ENCODE assay signal across 23 cellular contexts in genomic region chr11:112877561-112877960, GRCh38.
A peak's percentile ranks its signal among the peaks of the same experiment; 100 is the strongest.
DNase-seq lines count a peak whose midpoint lies in the region; ATAC-seq and TF ChIP-seq lines count a peak whose summit lies in the region.
"Had no signal": no experiment of that assay in that cellular context is flagged by ENCODE, and none has a peak within 500 bp of the region (broad histone marks: within the 10 kb centered on the region; RNA-seq: fewer than 3 reads in every experiment).

No MANE protein-coding gene starts in this region.

- H3K27me3 ChIP-seq in SK-N-SH (ENCODE audit: insufficient read depth), result no peaks in the 10 kb centered on the region
- H3K27me3 ChIP-seq: breast epithelium, hepatocyte, neutrophil, upper lobe of right lung had no signal

- H3K9me2 ChIP-seq in SK-N-SH, result no peaks in the 10 kb centered on the region

- no peaks in the 10 kb centered on the region for H3K36me3 Mint-ChIP-seq in activated T-helper 2 cell treated with anti-CD3 and anti-CD28 coated beads, Interferon-gamma antibody, Interleukin-2, Interleukin-4, amounts not matched to agents 10 μg/mL and 5 μg/mL and 100 μg/mL, durations not matched to agents 14 hours and 24 hours and 36 hours (ENCODE audit: low read depth)
- H3K36me3 Mint-ChIP-seq: CD8-positive, alpha-beta memory T cell had no signal

- H3K9ac ChIP-seq in SK-N-SH, result no peak overlapping the region
- H3K9ac ChIP-seq: KMS-11 had no signal

- peaks cover 0 to 25% of the 10 kb centered on the region in 2 experiments; a peak in 2 of 4 replicates for H3K4me1 ChIP-seq in SK-N-SH (ENCODE audit: control insufficient read depth in 1 of 2, insufficient read depth in 2 of 2, low read depth in 1 of 2, low read length in 1 of 2)
- H3K4me1 ChIP-seq: breast epithelium, upper lobe of right lung had no signal

- no peak overlapping the region for H3K4me3 Mint-ChIP-seq in activated T-helper 2 cell treated with anti-CD3 and anti-CD28 coated beads, Interferon-gamma antibody, Interleukin-2, Interleukin-4, amounts not matched to agents 10 μg/mL and 5 μg/mL and 100 μg/mL, durations not matched to agents 14 hours and 24 hours and 36 hours (ENCODE audit: low read depth)
- H3K4me3 Mint-ChIP-seq: activated CD4-positive, alpha-beta memory T cell treated with anti-CD3 and anti-CD28 coated beads, Interleukin-2, amount 10 ng/mL, durations not matched to agents 7 days and 5 days; B cell; CD8-positive, alpha-beta memory T cell had no signal

- CTCF ChIA-PET in SK-N-SH (lab: Yijun Ruan, JAX), result interaction anchor here (1.0 kb wide), 1 partner anchor 20 kb away, joined by 3 read pairs; no protein-coding TSS in a partner anchor

- no peaks in the 10 kb centered on the region for H3K36me3 ChIP-seq in SK-N-SH (replicated peaks in 1 of 2; ENCODE audit: control insufficient read depth in 1 of 2, insufficient read depth in 2 of 2, low read length in 1 of 2)
- H3K36me3 ChIP-seq: breast epithelium, esophagus squamous epithelium, neutrophil, upper lobe of right lung had no signal

- H3K4me2 ChIP-seq in SK-N-SH, result no peak overlapping the region
- H3K4me2 ChIP-seq: hepatocyte, KMS-11 had no signal

- H2AFZ ChIP-seq in SK-N-SH (ENCODE audit: low read depth), result no peak overlapping the region
- H2AFZ ChIP-seq: hepatocyte had no signal

- no peaks in the 10 kb centered on the region for H3K9me3 Mint-ChIP-seq in activated T-helper 2 cell treated with anti-CD3 and anti-CD28 coated beads, Interferon-gamma antibody, Interleukin-2, Interleukin-4, amounts not matched to agents 10 μg/mL and 5 μg/mL and 100 μg/mL, durations not matched to agents 14 hours and 24 hours and 36 hours
- H3K9me3 Mint-ChIP-seq: activated CD4-positive, alpha-beta memory T cell treated with anti-CD3 and anti-CD28 coated beads, Interleukin-2, amount 10 ng/mL, durations not matched to agents 7 days and 5 days; CD8-positive, alpha-beta memory T cell had no signal

- no peaks in the 10 kb centered on the region for H4K20me1 ChIP-seq in SK-N-SH (ENCODE audit: insufficient read depth)

- no peak for TF ChIP-seq CTCF in SK-N-SH (IDR thresholded peaks at IDR 0.05)

- H3F3A ChIP-seq in SK-N-SH (replicated peaks; ENCODE audit: insufficient read depth), result no peaks in the 10 kb centered on the region

- no peaks in the 10 kb centered on the region for H3K27me3 Mint-ChIP-seq in activated T-helper 2 cell treated with anti-CD3 and anti-CD28 coated beads, Interferon-gamma antibody, Interleukin-2, Interleukin-4, amounts not matched to agents 10 μg/mL and 5 μg/mL and 100 μg/mL, durations not matched to agents 14 hours and 24 hours and 36 hours (ENCODE audit: low read depth)

- H3K27ac ChIP-seq in SK-N-SH (ENCODE audit: low read depth in 2 of 2, low read length in 1 of 2) (no peak overlapping the region), angular gyrus (ENCODE audit: low read depth, low read length) (peak overlapping the region; percentile 16), substantia nigra (ENCODE audit: low read depth, low read length, poor library complexity, severe bottlenecking) (peak overlapping the region; percentile 60)
- H3K27ac ChIP-seq: breast epithelium, esophagus squamous epithelium, hepatocyte, KMS-11, neutrophil, upper lobe of right lung had no signal

- DNase-seq in SK-N-SH (peak; percentile 23), left kidney (ENCODE audit: low read depth, low spot score) (peak; percentile 70), substantia nigra (lab: John Stamatoyannopoulos, UW) (peak in 3 of 49 donors; percentile 6 to 20 (median 13)), AML-193 (lab: John Stamatoyannopoulos, UW) (no peak)
- DNase-seq in activated T-helper 2 cell treated with anti-CD3 and anti-CD28 coated beads, Interferon-gamma antibody, Interleukin-2, Interleukin-4, amounts not matched to agents 10 μg/mL and 5 μg/mL and 100 μg/mL, durations not matched to agents 14 hours and 24 hours and 36 hours (ENCODE audit: low spot score), result no peak
- DNase-seq: activated CD4-positive, alpha-beta memory T cell treated with anti-CD3 and anti-CD28 coated beads, Interleukin-2, amount 10 ng/mL, durations not matched to agents 7 days and 5 days; activated gamma-delta T cell; CD8-positive, alpha-beta memory T cell; DMS53; esophagus squamous epithelium; GDM1; islet precursor cell; NCI-H1930; NCI-H345; upper lobe of right lung had no signal

- H3K4me3 ChIP-seq in SK-N-SH (ENCODE audit: low read depth in 2 of 2, low read length in 1 of 2), result no peak overlapping the region
- H3K4me3 ChIP-seq: breast epithelium, esophagus squamous epithelium, hepatocyte, upper lobe of right lung had no signal

- H3K27ac Mint-ChIP-seq in activated T-helper 2 cell treated with anti-CD3 and anti-CD28 coated beads, Interferon-gamma antibody, Interleukin-2, Interleukin-4, amounts not matched to agents 10 μg/mL and 5 μg/mL and 100 μg/mL, durations not matched to agents 14 hours and 24 hours and 36 hours, result no peak overlapping the region
- H3K27ac Mint-ChIP-seq: activated CD4-positive, alpha-beta memory T cell treated with anti-CD3 and anti-CD28 coated beads, Interleukin-2, amount 10 ng/mL, durations not matched to agents 7 days and 5 days; B cell had no signal

- H3K79me2 ChIP-seq in SK-N-SH (ENCODE audit: insufficient read depth), result no peaks in the 10 kb centered on the region
- H3K79me2 ChIP-seq: hepatocyte had no signal

- ATAC-seq in SK-N-SH treated with all-trans-retinoic acid at 6 μM for 48 hours, result no peak
- no peak for ATAC-seq in HG02938 (IDR thresholded peaks at IDR 0.05; ENCODE audit: unreplicated experiment)
- ATAC-seq: upper lobe of right lung had no signal

- H3K9me3 ChIP-seq in SK-N-SH, result no peaks in the 10 kb centered on the region
- H3K9me3 ChIP-seq: breast epithelium, esophagus squamous epithelium, neutrophil, upper lobe of right lung had no signal

- POLR2A ChIA-PET in SK-N-SH (lab: Yijun Ruan, JAX), result no interaction called here

- WGBS in SK-N-SH (ENCODE audit: low lambda C conversion rate), result 87% methylated on average over 9 of the region's 9 CpGs

- TF ChIP-seq RAD21 in SK-N-SH (IDR thresholded peaks at IDR 0.05; ENCODE audit: low read length), result no peak

- peaks cover 12% of the 10 kb centered on the region for H3K4me1 Mint-ChIP-seq in activated T-helper 2 cell treated with anti-CD3 and anti-CD28 coated beads, Interferon-gamma antibody, Interleukin-2, Interleukin-4, amounts not matched to agents 10 μg/mL and 5 μg/mL and 100 μg/mL, durations not matched to agents 14 hours and 24 hours and 36 hours (ENCODE audit: low read depth)
- H3K4me1 Mint-ChIP-seq: B cell had no signal

- intact Hi-C loops in activated T-helper 2 cell treated with anti-CD3 and anti-CD28 coated beads, Interferon-gamma antibody, Interleukin-2, Interleukin-4, amounts not matched to agents 10 μg/mL and 5 μg/mL and 100 μg/mL, durations not matched to agents 14 hours and 24 hours and 36 hours (cut with micrococcal nuclease), result no loop called here

- TF ChIP-seq EP300 in SK-N-SH (IDR thresholded peaks at IDR 0.05; ENCODE audit: borderline replicate concordance in 1 of 2, low read depth in 1 of 2, low read length in 1 of 2), result no peak

TF ChIP-seq in SK-N-SH, 30 proteins besides CTCF, POLR2A, EP300 and RAD21 (continues in another document):
- TF ChIP-seq MXI1 (IDR thresholded peaks at IDR 0.05; ENCODE audit: low read depth, low read length) (no peak), YY1 (IDR thresholded peaks at IDR 0.05; ENCODE audit: low read depth) (no peak), ELF1 (IDR thresholded peaks at IDR 0.05) (no peak), ZBTB33 (IDR thresholded peaks at IDR 0.05; ENCODE audit: borderline replicate concordance, low read depth) (no peak), SIN3A (IDR thresholded peaks at IDR 0.05; ENCODE audit: borderline replicate concordance, low read depth, low read length) (no peak), GABPA (IDR thresholded peaks at IDR 0.05; ENCODE audit: low read depth) (no peak)

TF ChIP-seq in SK-N-SH treated with all-trans-retinoic acid at 6 μM for 48 hours, 23 proteins besides CTCF, POLR2A, EP300 and RAD21 (continues in another document):
- no peak for TF ChIP-seq ISL1 (CRISPR knock-in tag; IDR thresholded peaks at IDR 0.05)
- TF ChIP-seq ZC3H10 (CRISPR knock-in tag; IDR thresholded peaks at IDR 0.05), result no peak
- no peak for TF ChIP-seq TOX (CRISPR knock-in tag; IDR thresholded peaks at IDR 0.05; ENCODE audit: borderline replicate concordance)
- TF ChIP-seq RARB (CRISPR knock-in tag; IDR thresholded peaks at IDR 0.05), result no peak
- TF ChIP-seq PPARA (CRISPR knock-in tag; IDR thresholded peaks at IDR 0.05; ENCODE audit: borderline replicate concordance), result no peak
- no peak for TF ChIP-seq CSDC2 (CRISPR knock-in tag; IDR thresholded peaks at IDR 0.05)
- TF ChIP-seq OSR1 (CRISPR knock-in tag; IDR thresholded peaks at IDR 0.05), result no peak
- no peak for TF ChIP-seq ZFP30 (CRISPR knock-in tag; IDR thresholded peaks at IDR 0.05)
- no peak for TF ChIP-seq ZNF70 (CRISPR knock-in tag; IDR thresholded peaks at IDR 0.05)
- TF ChIP-seq POU6F1 (CRISPR knock-in tag; IDR thresholded peaks at IDR 0.05; ENCODE audit: borderline replicate concordance, low read depth), result no peak

Comparison
In these comparisons a context has a peak if more than half of its experiments do, and no peak if none do; other contexts are left out.
1. DNase-seq: peak in SK-N-SH (single experiment) and left kidney (single experiment); none in activated T-helper 2 cell treated with anti-CD3 and anti-CD28 coated beads, Interferon-gamma antibody, Interleukin-2, Interleukin-4, amounts not matched to agents 10 μg/mL and 5 μg/mL and 100 μg/mL, durations not matched to agents 14 hours and 24 hours and 36 hours (single experiment) and AML-193 (0 of 2).
2. H3K27ac ChIP-seq: peak in angular gyrus (single experiment) and substantia nigra (single experiment); none in SK-N-SH (0 of 2).